ENCODE assay signal across 1 cellular context in the genomic region with DNA sequence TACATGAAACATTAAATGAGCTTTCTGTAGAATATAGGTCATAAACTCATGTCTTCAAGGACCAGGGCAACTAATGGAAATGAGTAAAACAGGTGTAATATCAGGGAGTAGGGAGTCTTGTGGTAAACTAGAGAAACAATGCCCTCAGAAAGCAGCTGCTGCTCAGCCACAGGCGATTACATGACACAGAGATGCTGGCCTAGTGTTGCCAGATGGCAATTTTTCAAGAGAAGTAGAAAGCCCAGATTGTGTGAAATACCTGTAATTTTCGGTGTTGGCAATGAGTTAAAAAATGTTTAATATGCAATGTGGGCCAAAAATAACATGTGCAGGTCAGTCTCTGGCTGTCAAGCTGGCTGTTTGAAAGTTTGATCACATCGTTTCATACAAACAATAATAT.
TF ChIP-seq lines count a peak whose summit lies in the region.

No MANE protein-coding gene starts in this region.

TF ChIP-seq in HepG2, 621 proteins besides CTCF, POLR2A, EP300 and RAD21 (continued from another document):
- TF ChIP-seq, protein P1, sequence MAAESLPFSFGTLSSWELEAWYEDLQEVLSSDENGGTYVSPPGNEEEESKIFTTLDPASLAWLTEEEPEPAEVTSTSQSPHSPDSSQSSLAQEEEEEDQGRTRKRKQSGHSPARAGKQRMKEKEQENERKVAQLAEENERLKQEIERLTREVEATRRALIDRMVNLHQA (CRISPR knock-in tag; IDR thresholded peaks at IDR 0.05): no peak
- TF ChIP-seq USF2 (IDR thresholded peaks at IDR 0.05; ENCODE audit: low read depth, low read length) (no peak), USF2 (CRISPR knock-in tag; IDR thresholded peaks at IDR 0.05; ENCODE audit: borderline replicate concordance) (no peak)
- TF ChIP-seq, protein P2, sequence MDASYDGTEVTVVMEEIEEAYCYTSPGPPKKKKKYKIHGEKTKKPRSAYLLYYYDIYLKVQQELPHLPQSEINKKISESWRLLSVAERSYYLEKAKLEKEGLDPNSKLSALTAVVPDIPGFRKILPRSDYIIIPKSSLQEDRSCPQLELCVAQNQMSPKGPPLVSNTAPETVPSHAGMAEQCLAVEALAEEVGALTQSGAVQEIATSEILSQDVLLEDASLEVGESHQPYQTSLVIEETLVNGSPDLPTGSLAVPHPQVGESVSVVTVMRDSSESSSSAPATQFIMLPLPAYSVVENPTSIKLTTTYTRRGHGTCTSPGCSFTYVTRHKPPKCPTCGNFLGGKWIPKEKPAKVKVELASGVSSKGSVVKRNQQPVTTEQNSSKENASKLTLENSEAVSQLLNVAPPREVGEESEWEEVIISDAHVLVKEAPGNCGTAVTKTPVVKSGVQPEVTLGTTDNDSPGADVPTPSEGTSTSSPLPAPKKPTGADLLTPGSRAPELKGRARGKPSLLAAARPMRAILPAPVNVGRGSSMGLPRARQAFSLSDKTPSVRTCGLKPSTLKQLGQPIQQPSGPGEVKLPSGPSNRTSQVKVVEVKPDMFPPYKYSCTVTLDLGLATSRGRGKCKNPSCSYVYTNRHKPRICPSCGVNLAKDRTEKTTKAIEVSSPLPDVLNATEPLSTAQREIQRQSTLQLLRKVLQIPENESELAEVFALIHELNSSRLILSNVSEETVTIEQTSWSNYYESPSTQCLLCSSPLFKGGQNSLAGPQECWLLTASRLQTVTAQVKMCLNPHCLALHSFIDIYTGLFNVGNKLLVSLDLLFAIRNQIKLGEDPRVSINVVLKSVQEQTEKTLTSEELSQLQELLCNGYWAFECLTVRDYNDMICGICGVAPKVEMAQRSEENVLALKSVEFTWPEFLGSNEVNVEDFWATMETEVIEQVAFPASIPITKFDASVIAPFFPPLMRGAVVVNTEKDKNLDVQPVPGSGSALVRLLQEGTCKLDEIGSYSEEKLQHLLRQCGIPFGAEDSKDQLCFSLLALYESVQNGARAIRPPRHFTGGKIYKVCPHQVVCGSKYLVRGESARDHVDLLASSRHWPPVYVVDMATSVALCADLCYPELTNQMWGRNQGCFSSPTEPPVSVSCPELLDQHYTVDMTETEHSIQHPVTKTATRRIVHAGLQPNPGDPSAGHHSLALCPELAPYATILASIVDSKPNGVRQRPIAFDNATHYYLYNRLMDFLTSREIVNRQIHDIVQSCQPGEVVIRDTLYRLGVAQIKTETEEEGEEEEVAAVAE (CRISPR knock-in tag; IDR thresholded peaks at IDR 0.05; ENCODE audit: borderline replicate concordance): no peak
